In the genomic region with DNA sequence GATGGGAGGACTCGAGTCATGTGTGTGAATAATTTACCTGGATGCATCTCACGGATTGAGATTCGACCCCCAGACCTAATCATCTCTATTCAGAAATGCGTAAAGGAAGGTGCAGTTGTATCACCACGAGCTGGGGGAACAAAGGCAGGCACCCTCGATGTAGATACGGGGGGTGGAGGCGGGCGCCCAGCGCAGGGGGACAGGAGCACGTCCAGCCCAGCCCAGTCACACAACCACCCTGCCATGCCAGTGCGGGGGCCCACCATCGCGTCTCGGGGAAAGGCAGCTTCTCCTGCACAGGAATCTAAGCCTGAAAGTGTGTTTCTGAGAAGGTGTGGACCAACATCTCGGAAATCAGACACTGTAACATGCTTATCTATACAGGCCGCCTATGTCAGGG, we compare ENCODE assay signal across 1 cellular context.
TF ChIP-seq lines count a peak whose summit lies in the region.

No MANE protein-coding gene starts in this region.

TF ChIP-seq in GM23338, 12 proteins besides CTCF, POLR2A, EP300 and RAD21 (continued from another document):
- TF ChIP-seq, protein P1, sequence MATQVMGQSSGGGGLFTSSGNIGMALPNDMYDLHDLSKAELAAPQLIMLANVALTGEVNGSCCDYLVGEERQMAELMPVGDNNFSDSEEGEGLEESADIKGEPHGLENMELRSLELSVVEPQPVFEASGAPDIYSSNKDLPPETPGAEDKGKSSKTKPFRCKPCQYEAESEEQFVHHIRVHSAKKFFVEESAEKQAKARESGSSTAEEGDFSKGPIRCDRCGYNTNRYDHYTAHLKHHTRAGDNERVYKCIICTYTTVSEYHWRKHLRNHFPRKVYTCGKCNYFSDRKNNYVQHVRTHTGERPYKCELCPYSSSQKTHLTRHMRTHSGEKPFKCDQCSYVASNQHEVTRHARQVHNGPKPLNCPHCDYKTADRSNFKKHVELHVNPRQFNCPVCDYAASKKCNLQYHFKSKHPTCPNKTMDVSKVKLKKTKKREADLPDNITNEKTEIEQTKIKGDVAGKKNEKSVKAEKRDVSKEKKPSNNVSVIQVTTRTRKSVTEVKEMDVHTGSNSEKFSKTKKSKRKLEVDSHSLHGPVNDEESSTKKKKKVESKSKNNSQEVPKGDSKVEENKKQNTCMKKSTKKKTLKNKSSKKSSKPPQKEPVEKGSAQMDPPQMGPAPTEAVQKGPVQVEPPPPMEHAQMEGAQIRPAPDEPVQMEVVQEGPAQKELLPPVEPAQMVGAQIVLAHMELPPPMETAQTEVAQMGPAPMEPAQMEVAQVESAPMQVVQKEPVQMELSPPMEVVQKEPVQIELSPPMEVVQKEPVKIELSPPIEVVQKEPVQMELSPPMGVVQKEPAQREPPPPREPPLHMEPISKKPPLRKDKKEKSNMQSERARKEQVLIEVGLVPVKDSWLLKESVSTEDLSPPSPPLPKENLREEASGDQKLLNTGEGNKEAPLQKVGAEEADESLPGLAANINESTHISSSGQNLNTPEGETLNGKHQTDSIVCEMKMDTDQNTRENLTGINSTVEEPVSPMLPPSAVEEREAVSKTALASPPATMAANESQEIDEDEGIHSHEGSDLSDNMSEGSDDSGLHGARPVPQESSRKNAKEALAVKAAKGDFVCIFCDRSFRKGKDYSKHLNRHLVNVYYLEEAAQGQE (IDR thresholded peaks at IDR 0.05; ENCODE audit: unreplicated experiment): no peak
TF ChIP-seq in GM23338: peak in this region for 0.
